In the genomic region with DNA sequence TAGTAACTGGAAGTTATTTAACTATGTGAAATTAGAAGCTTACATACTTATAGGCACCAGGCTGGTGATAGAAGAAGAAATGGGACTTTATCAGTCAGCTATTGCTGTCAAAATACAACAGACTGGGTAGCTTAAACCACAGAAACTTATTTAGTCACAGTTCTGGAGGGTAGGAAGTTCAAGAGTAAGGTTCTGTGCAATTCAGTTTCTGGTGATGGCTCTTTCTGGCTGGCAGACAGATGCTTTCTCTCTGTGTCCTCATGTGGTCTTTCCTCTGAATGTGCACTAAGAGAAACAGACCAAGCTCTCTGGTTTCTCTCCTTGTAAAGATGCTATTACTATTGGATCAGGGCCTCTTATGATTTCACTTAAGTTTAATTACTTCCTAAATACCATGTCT, we compare ENCODE assay signal across 16 cellular contexts.
A peak's percentile ranks its signal among the peaks of the same experiment; 100 is the strongest.
DNase-seq lines count a peak whose midpoint lies in the region; ATAC-seq and TF ChIP-seq lines count a peak whose summit lies in the region.
"Had no signal": no experiment of that assay in that cellular context is flagged by ENCODE, and none has a peak within 500 bp of the region (broad histone marks: within the 10 kb centered on the region; RNA-seq: fewer than 3 reads in every experiment).

No MANE protein-coding gene starts in this region.

- H3K23ac ChIP-seq in H9 (ENCODE audit: insufficient read length, low read depth, low read length), result no peak overlapping the region

- DNase-seq in SK-N-SH (no peak), NCI-H69 (lab: John Stamatoyannopoulos, UW) (peak; percentile 1), stromal cell of bone marrow (ENCODE audit: low read depth) (peak; percentile 51), A172 (ENCODE audit: low spot score) (no peak), H9 (no peak)
- no peak for DNase-seq in activated naive CD4-positive, alpha-beta T cell treated with anti-CD3 and anti-CD28 coated beads for 36 hours
- DNase-seq: 8988T; activated CD8-positive, alpha-beta T cell treated with anti-CD3 and anti-CD28 coated beads, Interleukin-2, amount 10 ng/mL, durations not matched to agents 7 days and 5 days; left colon; NCI-H2227 treated with DMSO at 0.1 percent for 48 hours; occipital lobe; SJCRH30 had no signal

- ATAC-seq in SK-N-SH treated with all-trans-retinoic acid at 6 μM for 48 hours, result peak; percentile 46; the same call in 1 of the 3 replicates
- ATAC-seq in HG02938 (IDR thresholded peaks at IDR 0.05; ENCODE audit: unreplicated experiment), result peak; percentile 92
- ATAC-seq: activated CD8-positive, alpha-beta T cell treated with anti-CD3 and anti-CD28 coated beads, Interleukin-2, amount 10 ng/mL, durations not matched to agents 7 days and 5 days; K562; left colon had no signal

- no peak overlapping the region for H4K8ac ChIP-seq in H9 (replicated peaks; ENCODE audit: insufficient read length, low read depth, low read length)

- no peaks in the 10 kb centered on the region for H3F3A ChIP-seq in SK-N-SH (replicated peaks; ENCODE audit: insufficient read depth)

- H3K9ac ChIP-seq in SK-N-SH, result no peak overlapping the region
- H3K9ac ChIP-seq in H9 (ENCODE audit: extremely low read depth, insufficient read length, low read length), result no peak overlapping the region

- H3K36me3 Mint-ChIP-seq in activated naive CD4-positive, alpha-beta T cell treated with anti-CD3 and anti-CD28 coated beads for 36 hours (ENCODE audit: low read depth), result no peaks in the 10 kb centered on the region
- H3K36me3 Mint-ChIP-seq in H9 (ENCODE audit: insufficient read depth in 1 of 3, low read depth in 3 of 3), result peaks cover 4 to 6% (median 6%) of the 10 kb centered on the region in 3 experiments; a peak in 4 of 7 replicates

- H2BK20ac ChIP-seq in H9 (ENCODE audit: low read depth, low read length, poor library complexity, severe bottlenecking), result no peak overlapping the region

- H3K79me1 ChIP-seq in H9 (ENCODE audit: insufficient read depth, low read depth, low read length, poor library complexity, severe bottlenecking), result no peaks in the 10 kb centered on the region

- H3K79me2 ChIP-seq in SK-N-SH (ENCODE audit: insufficient read depth), result no peaks in the 10 kb centered on the region
- H3K79me2 ChIP-seq in H9 (ENCODE audit: insufficient read depth, low read length), result no peaks in the 10 kb centered on the region

- TF ChIP-seq CTCF in SK-N-SH (IDR thresholded peaks at IDR 0.05), result no peak
- TF ChIP-seq CTCF in H9 (conservative IDR thresholded peaks at IDR 0.05), result no peak

- no peak overlapping the region for H3K18ac ChIP-seq in H9 (ENCODE audit: insufficient read length, low read depth, low read length)

- TF ChIP-seq EP300 in SK-N-SH (IDR thresholded peaks at IDR 0.05; ENCODE audit: borderline replicate concordance in 1 of 2, low read depth in 1 of 2, low read length in 1 of 2), result no peak

- TF ChIP-seq RAD21 in SK-N-SH (IDR thresholded peaks at IDR 0.05; ENCODE audit: low read length), result no peak

- no peak overlapping the region for H2BK15ac ChIP-seq in H9 (ENCODE audit: low read depth, low read length)

- H2BK12ac ChIP-seq in H9 (ENCODE audit: insufficient read length, low read depth, low read length), result no peak overlapping the region

- H3K27ac ChIP-seq in SK-N-SH (ENCODE audit: low read depth in 2 of 2, low read length in 1 of 2) (no peak overlapping the region), H9 (ENCODE audit: insufficient read length, low read depth, low read length) (no peak overlapping the region)
- H3K27ac ChIP-seq: esophagus muscularis mucosa, SJCRH30 had no signal

- no peak overlapping the region for H3K4me2 ChIP-seq in SK-N-SH
- no peak overlapping the region for H3K4me2 ChIP-seq in H9 (ENCODE audit: insufficient read depth, insufficient read length, low read length)

- CTCF ChIA-PET in SK-N-SH (lab: Yijun Ruan, JAX), result no interaction called here
- CTCF ChIA-PET in activated naive CD4-positive, alpha-beta T cell treated with anti-CD3 and anti-CD28 coated beads for 36 hours (lab: Charles Lee), result no interaction called here

- H3K23me2 ChIP-seq in H9 (ENCODE audit: insufficient read length, low read depth, low read length, poor library complexity, severe bottlenecking), result no peaks in the 10 kb centered on the region

- H3K14ac ChIP-seq in H9 (ENCODE audit: insufficient read depth, low read length), result no peak overlapping the region

- H3K27me3 Mint-ChIP-seq in activated naive CD4-positive, alpha-beta T cell treated with anti-CD3 and anti-CD28 coated beads for 36 hours (ENCODE audit: low read depth), result no peaks in the 10 kb centered on the region
- H3K27me3 Mint-ChIP-seq in H9 (ENCODE audit: low read depth), result no peaks in the 10 kb centered on the region

- no peak overlapping the region for H3K27ac Mint-ChIP-seq in activated naive CD4-positive, alpha-beta T cell treated with anti-CD3 and anti-CD28 coated beads for 36 hours
- no peak overlapping the region for H3K27ac Mint-ChIP-seq in H9
- H3K27ac Mint-ChIP-seq: activated CD8-positive, alpha-beta T cell treated with anti-CD3 and anti-CD28 coated beads, Interleukin-2, amount 10 ng/mL, durations not matched to agents 7 days and 5 days had no signal

- H3K9me2 ChIP-seq in SK-N-SH, result no peaks in the 10 kb centered on the region

- H3K27me3 ChIP-seq in SK-N-SH (ENCODE audit: insufficient read depth) (no peaks in the 10 kb centered on the region), H9 (ENCODE audit: insufficient read depth, low read length) (no peaks in the 10 kb centered on the region)
- H3K27me3 ChIP-seq: esophagus muscularis mucosa, SJCRH30 had no signal

- POLR2A ChIA-PET in SK-N-SH (lab: Yijun Ruan, JAX), result interaction anchor here (0.5 kb wide), 1 partner anchor 50 kb away, joined by 3 read pairs; no protein-coding TSS in a partner anchor

- no peaks in the 10 kb centered on the region for H3K4me1 Mint-ChIP-seq in activated naive CD4-positive, alpha-beta T cell treated with anti-CD3 and anti-CD28 coated beads for 36 hours (ENCODE audit: low read depth)
- peaks cover 13 to 18% of the 10 kb centered on the region in 2 experiments for H3K4me1 Mint-ChIP-seq in H9

- no peaks in the 10 kb centered on the region for H4K20me1 ChIP-seq in SK-N-SH (ENCODE audit: insufficient read depth)
- no peaks in the 10 kb centered on the region for H4K20me1 ChIP-seq in H9 (ENCODE audit: control insufficient read depth, insufficient read depth, insufficient read length)

- no peak overlapping the region for H4K91ac ChIP-seq in H9 (ENCODE audit: insufficient read length, low read depth, low read length)

- H3K56ac ChIP-seq in H9 (ENCODE audit: insufficient read length, low read depth, low read length), result no peak overlapping the region

- H3T11ph ChIP-seq in H9 (ENCODE audit: low read length), result no peak overlapping the region

- H3K4ac ChIP-seq in H9 (ENCODE audit: low read depth, low read length), result no peak overlapping the region

- no peak overlapping the region for H3K4me3 Mint-ChIP-seq in activated naive CD4-positive, alpha-beta T cell treated with anti-CD3 and anti-CD28 coated beads for 36 hours
- H3K4me3 Mint-ChIP-seq in H9, result no peak overlapping the region
- H3K4me3 Mint-ChIP-seq: activated CD8-positive, alpha-beta T cell treated with anti-CD3 and anti-CD28 coated beads, Interleukin-2, amount 10 ng/mL, durations not matched to agents 7 days and 5 days had no signal

- H3K9me3 ChIP-seq in SK-N-SH (no peaks in the 10 kb centered on the region), H9 (ENCODE audit: control insufficient read depth, low read depth, low read length) (no peaks in the 10 kb centered on the region)
- H3K9me3 ChIP-seq: esophagus muscularis mucosa, SJCRH30 had no signal

- no peak overlapping the region for H2AK5ac ChIP-seq in H9 (ENCODE audit: insufficient read length, low read length)

- H3K4me3 ChIP-seq in SK-N-SH (ENCODE audit: low read depth in 2 of 2, low read length in 1 of 2), result no peak overlapping the region
- H3K4me3 ChIP-seq: esophagus muscularis mucosa, K562, SJCRH30 had no signal

- no peak overlapping the region for H4K5ac ChIP-seq in H9 (ENCODE audit: insufficient read length, low read depth, low read length)

- H2BK120ac ChIP-seq in H9 (ENCODE audit: low read depth, low read length, poor library complexity, severe bottlenecking), result no peak overlapping the region

- H2AFZ ChIP-seq in SK-N-SH (ENCODE audit: low read depth) (no peak overlapping the region), H9 (ENCODE audit: low read length) (no peak overlapping the region)

- H2BK5ac ChIP-seq in H9 (ENCODE audit: insufficient read length, low read length), result no peak overlapping the region

- H3K9me3 Mint-ChIP-seq in activated naive CD4-positive, alpha-beta T cell treated with anti-CD3 and anti-CD28 coated beads for 36 hours, result no peaks in the 10 kb centered on the region
- peaks cover 0 to 5% of the 10 kb centered on the region in 2 experiments; a peak in 1 of 5 replicates for H3K9me3 Mint-ChIP-seq in H9

- H3K36me3 ChIP-seq in SK-N-SH (replicated peaks in 1 of 2; ENCODE audit: control insufficient read depth in 1 of 2, insufficient read depth in 2 of 2, low read length in 1 of 2), result no peaks in the 10 kb centered on the region
- H3K36me3 ChIP-seq: esophagus muscularis mucosa, SJCRH30 had no signal

- intact Hi-C loops in activated naive CD4-positive, alpha-beta T cell treated with anti-CD3 and anti-CD28 coated beads for 36 hours (cut with micrococcal nuclease), result no loop called here

- H3K4me1 ChIP-seq in SK-N-SH (ENCODE audit: control insufficient read depth in 1 of 2, insufficient read depth in 2 of 2, low read depth in 1 of 2, low read length in 1 of 2) (no peaks in the 10 kb centered on the region), H9 (ENCODE audit: insufficient read depth, low read length) (no peaks in the 10 kb centered on the region)
- H3K4me1 ChIP-seq: esophagus muscularis mucosa, SJCRH30 had no signal

TF ChIP-seq in SK-N-SH, 30 proteins besides CTCF, POLR2A, EP300 and RAD21 (continues in another document):
- TF ChIP-seq SIN3A (IDR thresholded peaks at IDR 0.05; ENCODE audit: borderline replicate concordance, low read depth, low read length) (no peak), CHD2 (IDR thresholded peaks at IDR 0.05; ENCODE audit: low read length, partially characterized antibody) (no peak), TCF12 (IDR thresholded peaks at IDR 0.05) (no peak), JUND (IDR thresholded peaks at IDR 0.05) (no peak), MXI1 (IDR thresholded peaks at IDR 0.05; ENCODE audit: low read depth, low read length) (no peak), YY1 (IDR thresholded peaks at IDR 0.05; ENCODE audit: low read depth) (no peak), GABPA (IDR thresholded peaks at IDR 0.05; ENCODE audit: low read depth) (no peak), RCOR1 (IDR thresholded peaks at IDR 0.05; ENCODE audit: low read length) (no peak), TEAD4 (IDR thresholded peaks at IDR 0.05; ENCODE audit: borderline replicate concordance, insufficient read depth) (no peak), NFIC (IDR thresholded peaks at IDR 0.05; ENCODE audit: borderline replicate concordance) (no peak), FOXJ3 (CRISPR knock-in tag; IDR thresholded peaks at IDR 0.05) (no peak)

Comparison
In these comparisons a context has a peak if more than half of its experiments do, and no peak if none do; other contexts are left out.
1. DNase-seq: peak in NCI-H69 (single experiment) and stromal cell of bone marrow (single experiment); none in SK-N-SH (single experiment), activated naive CD4-positive, alpha-beta T cell treated with anti-CD3 and anti-CD28 coated beads for 36 hours (single experiment), A172 (single experiment) and H9 (single experiment).